In genomic region chr2:187875271-187875670, GRCh38 we compare ENCODE assay signal across 18 cellular contexts.
A peak's percentile ranks its signal among the peaks of the same experiment; 100 is the strongest.
DNase-seq lines count a peak whose midpoint lies in the region; ATAC-seq and TF ChIP-seq lines count a peak whose summit lies in the region.
"Had no signal": no experiment of that assay in that cellular context is flagged by ENCODE, and none has a peak within 500 bp of the region (broad histone marks: within the 10 kb centered on the region; RNA-seq: fewer than 3 reads in every experiment).

No MANE protein-coding gene starts in this region.

- peaks cover 17% of the 10 kb centered on the region for H3K4me1 Mint-ChIP-seq in nephron
- no peaks in the 10 kb centered on the region for H3K4me1 Mint-ChIP-seq in stimulated activated naive B cell treated with anti-CD40 and anti-IgM and Interleukin-4, amounts not matched to agents 10 μg/mL and 1 μg/mL and 100 μg/mL, for 72 hours
- H3K4me1 Mint-ChIP-seq: CD4-positive, CD25-positive, alpha-beta regulatory T cell; IgD-negative memory B cell had no signal

- H3K4me2 ChIP-seq in fibroblast of lung (ENCODE audit: extremely low read depth, insufficient read depth, low read length): peak overlapping the region; percentile 11
- H3K4me2 ChIP-seq in OCI-LY7 (ENCODE audit: low read length): no peak overlapping the region

- no peaks in the 10 kb centered on the region for H3K9me3 Mint-ChIP-seq in nephron
- peaks cover 0 to 4% of the 10 kb centered on the region in 2 donors for H3K9me3 Mint-ChIP-seq in stimulated activated naive B cell treated with anti-CD40 and anti-IgM and Interleukin-4, amounts not matched to agents 10 μg/mL and 1 μg/mL and 100 μg/mL, for 72 hours

- H3K27me3 Mint-ChIP-seq in nephron (ENCODE audit: low read depth): no peaks in the 10 kb centered on the region
- no peaks in the 10 kb centered on the region for H3K27me3 Mint-ChIP-seq in stimulated activated naive B cell treated with anti-CD40 and anti-IgM and Interleukin-4, amounts not matched to agents 10 μg/mL and 1 μg/mL and 100 μg/mL, for 72 hours
- H3K27me3 Mint-ChIP-seq: CD4-positive, CD25-positive, alpha-beta regulatory T cell; IgD-negative memory B cell had no signal

- H3K9me2 ChIP-seq in OCI-LY7 (ENCODE audit: insufficient read depth, low read length): no peaks in the 10 kb centered on the region

- H3K4me1 ChIP-seq in A673 (ENCODE audit: insufficient read depth, low read length, poor library complexity, severe bottlenecking) (no peaks in the 10 kb centered on the region), fibroblast of lung (ENCODE audit: control insufficient read depth, extremely low read depth, insufficient read depth, low read length) (no peaks in the 10 kb centered on the region), OCI-LY7 (ENCODE audit: insufficient read depth, low read length, poor library complexity, severe bottlenecking) (no peaks in the 10 kb centered on the region)

- CTCF ChIA-PET in A673 (lab: Charles Lee) (no interaction called here), OCI-LY7 (lab: Charles Lee; ENCODE audit: unreplicated experiment) (no interaction called here)

- no peak for ATAC-seq in stimulated activated naive B cell treated with anti-CD40 and anti-IgM and Interleukin-4, amounts not matched to agents 10 μg/mL and 1 μg/mL and 100 μg/mL, for 72 hours (replicated peaks)
- ATAC-seq: Right ventricle myocardium inferior had no signal

- no peak overlapping the region for H3K9ac ChIP-seq in fibroblast of lung (ENCODE audit: insufficient read depth, low read length)

- H3K79me2 ChIP-seq in fibroblast of lung (ENCODE audit: control insufficient read depth, insufficient read depth, low read length) (no peaks in the 10 kb centered on the region), OCI-LY7 (ENCODE audit: insufficient read depth, low read depth, low read length) (no peaks in the 10 kb centered on the region)

- H3K4me3 ChIP-seq in A673 (ENCODE audit: low read depth, low read length, poor library complexity, severe bottlenecking): no peak overlapping the region
- H3K4me3 ChIP-seq in fibroblast of lung (replicated peaks in 1 of 4; ENCODE audit: control extremely low read depth in 1 of 4, insufficient read depth in 1 of 4, low read depth in 3 of 4, low read length in 4 of 4): no peak overlapping the region
- no peak overlapping the region for H3K4me3 ChIP-seq in OCI-LY7 (ENCODE audit: low read depth, low read length, poor library complexity, severe bottlenecking)
- H3K4me3 ChIP-seq: SK-N-MC had no signal

- H2AFZ ChIP-seq in fibroblast of lung (ENCODE audit: low read length) (no peak overlapping the region), OCI-LY7 (ENCODE audit: low read length) (no peak overlapping the region)

- H3K36me3 ChIP-seq in A673 (ENCODE audit: insufficient read depth, low read length, poor library complexity, severe bottlenecking) (no peaks in the 10 kb centered on the region), fibroblast of lung (ENCODE audit: control insufficient read depth, insufficient read depth, low read length) (no peaks in the 10 kb centered on the region), OCI-LY7 (ENCODE audit: insufficient read depth, low read length) (no peaks in the 10 kb centered on the region)

- peak overlapping the region in 2 of 3 experiments; percentile 37 to 46 for H3K27ac Mint-ChIP-seq in nephron
- H3K27ac Mint-ChIP-seq in stimulated activated naive B cell treated with anti-CD40 and anti-IgM and Interleukin-4, amounts not matched to agents 10 μg/mL and 1 μg/mL and 100 μg/mL, for 72 hours: no peak overlapping the region
- H3K27ac Mint-ChIP-seq: CD4-positive, CD25-positive, alpha-beta regulatory T cell; IgD-negative memory B cell had no signal

- intact Hi-C loops in A673 (cut with micrococcal nuclease; ENCODE audit: unreplicated experiment) (no loop called here), OCI-LY7 (cut with micrococcal nuclease; ENCODE audit: unreplicated experiment) (no loop called here)

- POLR2A ChIA-PET in A673 (lab: Charles Lee; ENCODE audit: low non-redundant PET) (no interaction called here), OCI-LY7 (lab: Charles Lee) (interaction anchor here (0.6 to 0.9 kb wide), 2 partner anchors 8 to 25 kb away, joined by 3 to 6 read pairs; no protein-coding TSS in a partner anchor)

- no peaks in the 10 kb centered on the region for H3K9me3 ChIP-seq in A673 (ENCODE audit: low read depth, low read length, poor library complexity, severe bottlenecking)
- H3K9me3 ChIP-seq in fibroblast of lung (ENCODE audit: control insufficient read depth, insufficient read depth, low read depth, low read length): no peaks in the 10 kb centered on the region
- no peaks in the 10 kb centered on the region for H3K9me3 ChIP-seq in OCI-LY7 (ENCODE audit: low read length)

- H3K27ac ChIP-seq in A673 (ENCODE audit: low read depth, low read length, poor library complexity, severe bottlenecking) (no peak overlapping the region), fibroblast of lung (ENCODE audit: insufficient read depth, low read length) (no peak overlapping the region), OCI-LY7 (ENCODE audit: low read depth, low read length, poor library complexity, severe bottlenecking) (no peak overlapping the region)
- H3K27ac ChIP-seq: SK-N-MC had no signal

- peak; percentile 8 for DNase-seq in A673 (ENCODE audit: low spot score)
- DNase-seq in LHCN-M2 (ENCODE audit: low read depth): peak; percentile 35
- DNase-seq in fibroblast of lung (ENCODE audit: low read depth in 2 of 2): peak in 1 of 2 donors; percentile 60
- no peak for DNase-seq in stimulated activated naive B cell treated with anti-CD40 and anti-IgM and Interleukin-4, amounts not matched to agents 10 μg/mL and 1 μg/mL and 100 μg/mL, for 72 hours
- no peak for DNase-seq in OCI-LY7 (ENCODE audit: low spot score)
- DNase-seq in COLO829 (ENCODE audit: low spot score): no peak
- DNase-seq in activated CD4-positive, CD25-positive, alpha-beta regulatory T cell treated with anti-CD3 and anti-CD28 coated beads, Interleukin-2, amount 50 U/mL, for 72 hours: no peak
- DNase-seq: Calu3; CD4-positive, CD25-positive, alpha-beta regulatory T cell; MV-4-11; NCI-H1417 treated with DMSO at 0.1 percent for 48 hours; NCI-H2029 treated with DMSO at 0.1 percent for 48 hours; NCI-H526 treated with DMSO at 0.1 percent for 48 hours; T-helper 1 cell had no signal

- H3K36me3 Mint-ChIP-seq in nephron (ENCODE audit: low read depth): no peaks in the 10 kb centered on the region
- no peaks in the 10 kb centered on the region for H3K36me3 Mint-ChIP-seq in stimulated activated naive B cell treated with anti-CD40 and anti-IgM and Interleukin-4, amounts not matched to agents 10 μg/mL and 1 μg/mL and 100 μg/mL, for 72 hours
- H3K36me3 Mint-ChIP-seq: CD4-positive, CD25-positive, alpha-beta regulatory T cell; IgD-negative memory B cell had no signal

- TF ChIP-seq CTCF in A673 (conservative IDR thresholded peaks at IDR 0.05; ENCODE audit: low read depth, low read length) (no peak), fibroblast of lung (conservative IDR thresholded peaks at IDR 0.05 in 1 of 2, IDR thresholded peaks at IDR 0.05 in 1 of 2; ENCODE audit: low read depth in 1 of 2, low read length in 2 of 2) (no peak), nephron (IDR thresholded peaks at IDR 0.05; ENCODE audit: unreplicated experiment in 3 of 3) (no peak), OCI-LY7 (conservative IDR thresholded peaks at IDR 0.05; ENCODE audit: low read length) (no peak)

- H4K20me1 ChIP-seq in fibroblast of lung (ENCODE audit: control insufficient read depth, extremely low read depth, insufficient read depth, low read length): no peaks in the 10 kb centered on the region
- no peaks in the 10 kb centered on the region for H4K20me1 ChIP-seq in OCI-LY7 (ENCODE audit: insufficient read depth, low read length)

- no TSS peak for BruUV-seq in A673 (replicated peaks; lab: Mats Ljungman, UMichigan)
- BruUV-seq in OCI-LY7 (replicated peaks; lab: Mats Ljungman, UMichigan): no TSS peak

- H3K27me3 ChIP-seq in A673 (replicated peaks; ENCODE audit: insufficient read depth, low read depth, low read length, poor library complexity) (no peaks in the 10 kb centered on the region), fibroblast of lung (ENCODE audit: control insufficient read depth, insufficient read depth, low read length) (no peaks in the 10 kb centered on the region)

- H3K4me3 Mint-ChIP-seq in nephron: no peak overlapping the region
- no peak overlapping the region for H3K4me3 Mint-ChIP-seq in stimulated activated naive B cell treated with anti-CD40 and anti-IgM and Interleukin-4, amounts not matched to agents 10 μg/mL and 1 μg/mL and 100 μg/mL, for 72 hours
- H3K4me3 Mint-ChIP-seq: CD4-positive, CD25-positive, alpha-beta regulatory T cell; IgD-negative memory B cell had no signal

Comparison
In these comparisons a context has a peak if more than half of its experiments do, and no peak if none do; other contexts are left out.
1. DNase-seq: peak in A673 (single experiment) and LHCN-M2 (single experiment); none in stimulated activated naive B cell treated with anti-CD40 and anti-IgM and Interleukin-4, amounts not matched to agents 10 μg/mL and 1 μg/mL and 100 μg/mL, for 72 hours (single experiment), OCI-LY7 (single experiment), COLO829 (single experiment) and activated CD4-positive, CD25-positive, alpha-beta regulatory T cell treated with anti-CD3 and anti-CD28 coated beads, Interleukin-2, amount 50 U/mL, for 72 hours (single experiment).